Comparison of ENCODE assay signal across 16 cellular contexts in the genomic region with DNA sequence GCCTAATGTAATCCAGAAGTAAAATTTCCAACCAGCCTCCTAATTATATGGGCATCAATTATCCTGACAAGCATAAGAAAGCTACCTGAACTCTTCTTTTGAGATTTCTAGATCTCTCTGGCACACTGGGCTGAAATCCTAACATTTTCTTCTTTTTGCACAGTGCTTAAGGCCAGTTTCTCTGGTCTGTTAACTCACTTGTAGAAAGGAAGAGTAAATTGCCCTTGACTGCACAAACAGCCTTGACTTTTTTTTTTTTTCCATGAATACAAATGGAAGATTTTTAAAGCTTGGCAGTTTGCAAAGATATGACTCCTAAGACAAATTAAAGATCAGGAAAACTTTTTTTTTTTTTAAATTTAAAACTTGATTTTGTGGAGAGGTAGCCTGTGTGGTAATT.
"Had no signal": no experiment of that assay in that cellular context is flagged by ENCODE, and none has a peak within 500 bp of the region (broad histone marks: within the 10 kb centered on the region; RNA-seq: fewer than 3 reads in every experiment).

No MANE protein-coding gene starts in this region.

- ATAC-seq: left ventricle myocardium superior; naive thymus-derived CD4-positive, alpha-beta T cell; stimulated activated memory B cell treated with anti-CD40 and anti-IgM and Interleukin-4, amounts not matched to agents 10 μg/mL and 1 μg/mL and 100 μg/mL, for 72 hours; stimulated activated naive CD8-positive, alpha-beta T cell treated with anti-CD3 and anti-CD28 coated beads, Interleukin-15, amount 100 ng/mL, for 72 hours had no signal

- H3K27ac Mint-ChIP-seq: endodermal cell; naive thymus-derived CD4-positive, alpha-beta T cell; stimulated activated memory B cell treated with anti-CD40 and anti-IgM and Interleukin-4, amounts not matched to agents 10 μg/mL and 1 μg/mL and 100 μg/mL, for 72 hours; stimulated activated naive CD8-positive, alpha-beta T cell treated with anti-CD3 and anti-CD28 coated beads, Interleukin-15, amount 100 ng/mL, for 72 hours had no signal

- H3K4me1 Mint-ChIP-seq: endodermal cell; naive thymus-derived CD4-positive, alpha-beta T cell; stimulated activated memory B cell treated with anti-CD40 and anti-IgM and Interleukin-4, amounts not matched to agents 10 μg/mL and 1 μg/mL and 100 μg/mL, for 72 hours; stimulated activated naive CD8-positive, alpha-beta T cell treated with anti-CD3 and anti-CD28 coated beads, Interleukin-15, amount 100 ng/mL, for 72 hours had no signal

- H3K4me3 Mint-ChIP-seq: endodermal cell; naive thymus-derived CD4-positive, alpha-beta T cell; neural crest cell; stimulated activated memory B cell treated with anti-CD40 and anti-IgM and Interleukin-4, amounts not matched to agents 10 μg/mL and 1 μg/mL and 100 μg/mL, for 72 hours; stimulated activated naive CD8-positive, alpha-beta T cell treated with anti-CD3 and anti-CD28 coated beads, Interleukin-15, amount 100 ng/mL, for 72 hours had no signal

- H3K36me3 Mint-ChIP-seq: stimulated activated memory B cell treated with anti-CD40 and anti-IgM and Interleukin-4, amounts not matched to agents 10 μg/mL and 1 μg/mL and 100 μg/mL, for 72 hours had no signal

- H3K27me3 Mint-ChIP-seq: naive thymus-derived CD4-positive, alpha-beta T cell; progenitor cell of endocrine pancreas; stimulated activated memory B cell treated with anti-CD40 and anti-IgM and Interleukin-4, amounts not matched to agents 10 μg/mL and 1 μg/mL and 100 μg/mL, for 72 hours; stimulated activated naive CD8-positive, alpha-beta T cell treated with anti-CD3 and anti-CD28 coated beads, Interleukin-15, amount 100 ng/mL, for 72 hours had no signal

- DNase-seq: central memory CD4-positive, alpha-beta T cell; effector CD4-positive, alpha-beta T cell; endodermal cell; foreskin melanocyte; head of caudate nucleus; left ventricle myocardium superior; mesendoderm; naive thymus-derived CD4-positive, alpha-beta T cell; stimulated activated CD4-positive, alpha-beta T cell treated with anti-CD3 and anti-CD28 coated beads, Interleukin-15, amount 100 ng/mL, for 24 hours; stimulated activated CD4-positive, alpha-beta T cell treated with anti-CD3 and anti-CD28 coated beads, Interleukin-1b, Interleukin-23, amount 100 ng/mL, for 48 hours; stimulated activated CD4-positive, alpha-beta T cell treated with anti-CD3 and anti-CD28 coated beads, Interleukin-4, amount 100 ng/mL, for 24 hours; stimulated activated naive CD8-positive, alpha-beta T cell treated with anti-CD3 and anti-CD28 coated beads, Interleukin-15, amount 100 ng/mL, for 72 hours; testis had no signal
